Comparison of ENCODE assay signal across 1 cellular context in the genomic region with DNA sequence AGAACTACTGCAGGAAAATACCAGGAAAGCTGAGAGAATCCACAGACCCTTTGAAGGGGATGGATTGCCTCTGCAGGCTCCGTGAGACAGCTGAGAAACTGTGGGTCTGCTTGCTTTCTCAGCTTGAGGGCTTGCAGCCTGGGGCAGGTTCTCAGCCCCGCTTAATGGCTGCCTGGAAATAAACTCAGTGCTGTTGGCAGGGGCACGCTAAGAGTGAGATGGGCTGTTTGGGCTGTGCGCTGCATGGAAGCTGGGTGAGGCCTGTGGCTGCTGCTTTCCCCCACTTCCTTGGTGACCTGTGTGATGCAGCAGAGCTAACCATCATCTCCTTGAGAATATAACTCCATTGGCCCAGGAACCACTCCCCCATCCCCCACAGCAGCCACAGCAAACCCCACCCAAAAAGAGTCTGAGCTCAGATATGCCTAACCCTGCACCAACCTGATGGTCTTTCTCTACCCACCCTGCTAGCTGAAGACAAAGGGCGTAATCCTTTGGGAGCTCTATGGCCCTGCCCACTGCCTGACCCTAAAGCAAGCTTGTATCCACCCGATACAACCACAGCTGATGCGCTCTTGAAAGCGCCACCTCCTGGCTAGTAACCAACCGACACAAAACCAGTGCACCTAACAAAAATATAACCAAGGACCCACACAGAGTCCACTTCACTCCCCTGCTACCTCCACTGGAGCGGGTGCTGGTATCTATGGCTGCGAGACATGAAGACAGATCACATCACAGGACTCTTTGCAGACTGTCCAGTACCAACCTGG.
TF ChIP-seq lines count a peak whose summit lies in the region.

No MANE protein-coding gene starts in this region.

TF ChIP-seq in WTC11, 78 proteins besides CTCF, POLR2A, EP300 and RAD21:
- TF ChIP-seq, protein P1, sequence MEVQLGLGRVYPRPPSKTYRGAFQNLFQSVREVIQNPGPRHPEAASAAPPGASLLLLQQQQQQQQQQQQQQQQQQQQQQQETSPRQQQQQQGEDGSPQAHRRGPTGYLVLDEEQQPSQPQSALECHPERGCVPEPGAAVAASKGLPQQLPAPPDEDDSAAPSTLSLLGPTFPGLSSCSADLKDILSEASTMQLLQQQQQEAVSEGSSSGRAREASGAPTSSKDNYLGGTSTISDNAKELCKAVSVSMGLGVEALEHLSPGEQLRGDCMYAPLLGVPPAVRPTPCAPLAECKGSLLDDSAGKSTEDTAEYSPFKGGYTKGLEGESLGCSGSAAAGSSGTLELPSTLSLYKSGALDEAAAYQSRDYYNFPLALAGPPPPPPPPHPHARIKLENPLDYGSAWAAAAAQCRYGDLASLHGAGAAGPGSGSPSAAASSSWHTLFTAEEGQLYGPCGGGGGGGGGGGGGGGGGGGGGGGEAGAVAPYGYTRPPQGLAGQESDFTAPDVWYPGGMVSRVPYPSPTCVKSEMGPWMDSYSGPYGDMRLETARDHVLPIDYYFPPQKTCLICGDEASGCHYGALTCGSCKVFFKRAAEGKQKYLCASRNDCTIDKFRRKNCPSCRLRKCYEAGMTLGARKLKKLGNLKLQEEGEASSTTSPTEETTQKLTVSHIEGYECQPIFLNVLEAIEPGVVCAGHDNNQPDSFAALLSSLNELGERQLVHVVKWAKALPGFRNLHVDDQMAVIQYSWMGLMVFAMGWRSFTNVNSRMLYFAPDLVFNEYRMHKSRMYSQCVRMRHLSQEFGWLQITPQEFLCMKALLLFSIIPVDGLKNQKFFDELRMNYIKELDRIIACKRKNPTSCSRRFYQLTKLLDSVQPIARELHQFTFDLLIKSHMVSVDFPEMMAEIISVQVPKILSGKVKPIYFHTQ (CRISPR knock-in tag; IDR thresholded peaks at IDR 0.05) = no peak
- TF ChIP-seq FOXP1 (CRISPR knock-in tag; IDR thresholded peaks at IDR 0.05; ENCODE audit: borderline replicate concordance) (no peak), ZNF416 (CRISPR knock-in tag; IDR thresholded peaks at IDR 0.05) (no peak), ZBTB21 (CRISPR knock-in tag; IDR thresholded peaks at IDR 0.05; ENCODE audit: borderline replicate concordance) (no peak), KAT7 (CRISPR knock-in tag; IDR thresholded peaks at IDR 0.05; ENCODE audit: borderline replicate concordance) (no peak), ZNF317 (CRISPR knock-in tag; IDR thresholded peaks at IDR 0.05; ENCODE audit: borderline replicate concordance, low read depth) (no peak)
- TF ChIP-seq, protein P2, sequence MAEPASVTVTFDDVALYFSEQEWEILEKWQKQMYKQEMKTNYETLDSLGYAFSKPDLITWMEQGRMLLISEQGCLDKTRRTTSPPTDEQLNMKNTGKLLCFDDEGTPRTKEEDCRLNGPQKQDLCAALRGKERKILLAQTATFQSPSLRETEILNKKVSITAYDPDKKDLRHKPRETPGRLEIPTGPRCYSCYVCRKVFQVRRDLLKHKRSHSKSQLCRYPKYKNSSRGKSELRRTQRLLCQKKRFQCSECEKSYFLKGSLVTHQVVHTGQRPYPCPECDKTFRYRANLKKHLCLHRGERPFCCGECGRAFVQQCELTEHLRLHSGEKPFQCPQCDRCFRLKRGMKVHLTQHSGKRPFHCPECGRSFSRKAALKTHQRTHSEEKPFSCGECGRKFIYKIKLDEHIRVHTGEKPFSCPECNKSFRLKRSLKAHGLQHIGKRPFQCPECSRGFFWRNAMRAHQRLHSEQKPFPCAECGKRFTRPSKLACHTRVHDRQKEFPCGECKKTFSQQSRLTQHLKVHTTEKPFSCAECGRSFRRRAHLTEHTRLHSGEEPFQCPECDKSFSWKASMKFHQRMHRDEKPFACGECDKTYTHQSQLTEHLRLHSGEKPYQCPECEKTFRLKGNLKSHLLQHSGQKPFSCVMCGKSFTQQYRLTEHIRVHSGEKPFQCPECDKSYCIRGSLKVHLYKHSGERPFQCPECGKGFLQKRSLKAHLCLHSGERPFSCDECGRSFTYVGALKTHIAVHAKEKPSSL (CRISPR knock-in tag; conservative IDR thresholded peaks at IDR 0.05) = no peak
- TF ChIP-seq, protein P3, sequence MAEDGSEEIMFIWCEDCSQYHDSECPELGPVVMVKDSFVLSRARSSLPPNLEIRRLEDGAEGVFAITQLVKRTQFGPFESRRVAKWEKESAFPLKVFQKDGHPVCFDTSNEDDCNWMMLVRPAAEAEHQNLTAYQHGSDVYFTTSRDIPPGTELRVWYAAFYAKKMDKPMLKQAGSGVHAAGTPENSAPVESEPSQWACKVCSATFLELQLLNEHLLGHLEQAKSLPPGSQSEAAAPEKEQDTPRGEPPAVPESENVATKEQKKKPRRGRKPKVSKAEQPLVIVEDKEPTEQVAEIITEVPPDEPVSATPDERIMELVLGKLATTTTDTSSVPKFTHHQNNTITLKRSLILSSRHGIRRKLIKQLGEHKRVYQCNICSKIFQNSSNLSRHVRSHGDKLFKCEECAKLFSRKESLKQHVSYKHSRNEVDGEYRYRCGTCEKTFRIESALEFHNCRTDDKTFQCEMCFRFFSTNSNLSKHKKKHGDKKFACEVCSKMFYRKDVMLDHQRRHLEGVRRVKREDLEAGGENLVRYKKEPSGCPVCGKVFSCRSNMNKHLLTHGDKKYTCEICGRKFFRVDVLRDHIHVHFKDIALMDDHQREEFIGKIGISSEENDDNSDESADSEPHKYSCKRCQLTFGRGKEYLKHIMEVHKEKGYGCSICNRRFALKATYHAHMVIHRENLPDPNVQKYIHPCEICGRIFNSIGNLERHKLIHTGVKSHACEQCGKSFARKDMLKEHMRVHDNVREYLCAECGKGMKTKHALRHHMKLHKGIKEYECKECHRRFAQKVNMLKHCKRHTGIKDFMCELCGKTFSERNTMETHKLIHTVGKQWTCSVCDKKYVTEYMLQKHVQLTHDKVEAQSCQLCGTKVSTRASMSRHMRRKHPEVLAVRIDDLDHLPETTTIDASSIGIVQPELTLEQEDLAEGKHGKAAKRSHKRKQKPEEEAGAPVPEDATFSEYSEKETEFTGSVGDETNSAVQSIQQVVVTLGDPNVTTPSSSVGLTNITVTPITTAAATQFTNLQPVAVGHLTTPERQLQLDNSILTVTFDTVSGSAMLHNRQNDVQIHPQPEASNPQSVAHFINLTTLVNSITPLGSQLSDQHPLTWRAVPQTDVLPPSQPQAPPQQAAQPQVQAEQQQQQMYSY (CRISPR knock-in tag; IDR thresholded peaks at IDR 0.05) = no peak
TF ChIP-seq in WTC11: peak in this region for 0.
